Comparison of ENCODE assay signal across 8 cellular contexts in the genomic region with DNA sequence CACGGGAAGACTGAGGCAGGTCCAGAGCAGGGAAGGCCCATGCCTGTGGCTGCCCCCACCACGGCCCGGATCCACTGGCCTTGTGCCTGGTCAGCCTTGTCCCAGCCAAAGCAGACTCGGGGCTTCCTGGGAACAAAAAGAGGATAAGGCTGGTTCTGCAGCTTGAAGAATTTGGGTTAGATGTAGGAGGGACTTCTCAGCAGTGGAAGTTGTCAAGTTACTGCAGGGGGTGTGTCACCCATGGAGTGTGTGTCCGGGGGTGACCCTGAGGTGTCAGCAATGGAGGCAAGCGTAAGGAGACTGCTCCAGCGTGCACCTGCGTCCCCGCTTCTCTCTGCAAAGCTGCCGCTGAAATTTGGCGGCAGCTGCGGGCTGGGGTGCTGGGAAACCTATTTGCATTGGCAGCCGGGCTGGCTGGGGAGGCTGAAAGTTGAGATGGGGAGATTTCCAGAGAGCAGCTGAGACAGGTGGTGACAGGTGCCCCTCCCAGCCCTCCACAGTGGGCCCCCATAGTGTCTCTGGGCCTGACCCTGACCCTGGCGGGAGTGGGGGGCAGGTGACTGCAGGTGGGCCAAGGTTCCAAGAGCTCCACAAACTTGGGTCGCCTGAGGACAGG. TPM values are rescaled to one million over a fixed set of nuclear protein-coding genes. Genes with fewer than 3 reads are reported as not detected.
DNase-seq lines count a peak whose midpoint lies in the region; ATAC-seq and TF ChIP-seq lines count a peak whose summit lies in the region.

No MANE protein-coding gene starts in this region.

- H3K9ac ChIP-seq in neural progenitor cell = no peak overlapping the region

- H3K4me1 Mint-ChIP-seq in Caco-2 (ENCODE audit: low read depth, unreplicated experiment) = peaks cover 9% of the 10 kb centered on the region
- H3K4me1 Mint-ChIP-seq in brain = peaks cover 21% of the 10 kb centered on the region
- peaks cover 17% of the 10 kb centered on the region for H3K4me1 Mint-ChIP-seq in neural progenitor cell
- H3K4me1 Mint-ChIP-seq in activated T-cell treated with anti-CD3 and anti-CD28 coated beads, Interleukin-2, amount 50 U/mL, for 4 hours (ENCODE audit: low read depth) = peaks cover 8% of the 10 kb centered on the region
- H3K4me1 Mint-ChIP-seq in T-helper 2 cell treated with Interferon-gamma antibody and Interleukin-4, amounts not matched to agents 5 μg/mL and 100 μg/mL, for 36 hours (ENCODE audit: low read depth) = peaks cover 3% of the 10 kb centered on the region
- H3K4me1 Mint-ChIP-seq in T-cell = peaks cover 5 to 8% (median 6%) of the 10 kb centered on the region in 3 donors

- H3K27ac ChIP-seq in neural progenitor cell = no peak overlapping the region

- H3K4me2 ChIP-seq in neural progenitor cell = peak overlapping the region; percentile 52

- H2AFZ ChIP-seq in neural progenitor cell (replicated peaks) = no peak overlapping the region

- intact Hi-C loops in Caco-2 (cut with micrococcal nuclease; ENCODE audit: unreplicated experiment) = no loop called here

- H3K9me3 Mint-ChIP-seq in Caco-2 (ENCODE audit: unreplicated experiment) (no peaks in the 10 kb centered on the region), brain (peaks cover 0 to 5% (median 0%) of the 10 kb centered on the region in 5 experiments), neural progenitor cell (no peaks in the 10 kb centered on the region), T-cell (no peaks in the 10 kb centered on the region)
- no peaks in the 10 kb centered on the region for H3K9me3 Mint-ChIP-seq in activated T-cell treated with anti-CD3 and anti-CD28 coated beads, Interleukin-2, amount 50 U/mL, for 4 hours
- no peaks in the 10 kb centered on the region for H3K9me3 Mint-ChIP-seq in T-helper 2 cell treated with Interferon-gamma antibody and Interleukin-4, amounts not matched to agents 5 μg/mL and 100 μg/mL, for 36 hours

- peaks cover 5% of the 10 kb centered on the region; the same call in 1 of the 2 replicates for H3K9me3 ChIP-seq in Caco-2
- no peaks in the 10 kb centered on the region for H3K9me3 ChIP-seq in neural progenitor cell (ENCODE audit: low read depth)

- H3K4me1 ChIP-seq in Caco-2 (peaks cover 29% of the 10 kb centered on the region), neural progenitor cell (peaks cover 12% of the 10 kb centered on the region)

- H3K79me2 ChIP-seq in neural progenitor cell (ENCODE audit: low read depth) = no peaks in the 10 kb centered on the region

- no peak for ATAC-seq in activated T-cell treated with anti-CD3 and anti-CD28 coated beads, Interleukin-2, amount 50 U/mL, for 4 hours
- no peak for ATAC-seq in T-cell (replicated peaks in 1 of 4)

- no peaks in the 10 kb centered on the region for H3F3A ChIP-seq in neural progenitor cell (ENCODE audit: low read depth)

- no peak for DNase-seq in Caco-2
- peak; percentile 75 for DNase-seq in NCI-H1694 (lab: John Stamatoyannopoulos, UW)
- DNase-seq in neural progenitor cell (ENCODE audit: low spot score) = no peak
- no peak for DNase-seq in NCI-H748 treated with DMSO at 0.1 percent for 48 hours (lab: John Stamatoyannopoulos, UW)
- no peak for DNase-seq in activated T-cell treated with anti-CD3 and anti-CD28 coated beads, Interleukin-2, amount 50 U/mL, for 4 hours
- DNase-seq in T-helper 2 cell treated with Interferon-gamma antibody and Interleukin-4, amounts not matched to agents 5 μg/mL and 100 μg/mL, for 36 hours (ENCODE audit: low spot score) = no peak
- no peak for DNase-seq in T-cell

- POLR2A ChIA-PET in Caco-2 (lab: Charles Lee) = no interaction called here
- POLR2A ChIA-PET in T-cell (lab: Charles Lee) = no interaction called here

- CTCF ChIA-PET in Caco-2 (lab: Charles Lee) = interaction anchor here (0.9 kb wide), 1 partner anchor 11 kb away, joined by 6 read pairs; no protein-coding TSS in a partner anchor
- CTCF ChIA-PET in T-cell (lab: Charles Lee) = no interaction called here

- no TSS peak for BruUV-seq in Caco-2 (replicated peaks; lab: Mats Ljungman, UMichigan)

- H3K27me3 ChIP-seq in Caco-2 (replicated peaks; ENCODE audit: control insufficient read depth, insufficient read depth, low read length) (no peaks in the 10 kb centered on the region), neural progenitor cell (peaks cover 16% of the 10 kb centered on the region)

- H4K20me1 ChIP-seq in neural progenitor cell (ENCODE audit: low read depth) = no peaks in the 10 kb centered on the region

- no peak overlapping the region for H3K4me3 Mint-ChIP-seq in Caco-2 (ENCODE audit: unreplicated experiment)
- H3K4me3 Mint-ChIP-seq in brain = peak overlapping the region in 2 of 5 experiments; percentile 9 to 15
- H3K4me3 Mint-ChIP-seq in neural progenitor cell = peak overlapping the region; percentile 67
- H3K4me3 Mint-ChIP-seq in activated T-cell treated with anti-CD3 and anti-CD28 coated beads, Interleukin-2, amount 50 U/mL, for 4 hours = no peak overlapping the region
- no peak overlapping the region for H3K4me3 Mint-ChIP-seq in T-helper 2 cell treated with Interferon-gamma antibody and Interleukin-4, amounts not matched to agents 5 μg/mL and 100 μg/mL, for 36 hours
- H3K4me3 Mint-ChIP-seq in T-cell = no peak overlapping the region

- H3K27me3 Mint-ChIP-seq in Caco-2 (ENCODE audit: insufficient read depth, unreplicated experiment) (no peaks in the 10 kb centered on the region), brain (no peaks in the 10 kb centered on the region), neural progenitor cell (ENCODE audit: insufficient read depth, low read depth) (peaks cover 11% of the 10 kb centered on the region), T-cell (peaks cover 4 to 17% of the 10 kb centered on the region in 2 donors)
- peaks cover 25% of the 10 kb centered on the region for H3K27me3 Mint-ChIP-seq in activated T-cell treated with anti-CD3 and anti-CD28 coated beads, Interleukin-2, amount 50 U/mL, for 4 hours (ENCODE audit: low read depth)
- peaks cover 3% of the 10 kb centered on the region for H3K27me3 Mint-ChIP-seq in T-helper 2 cell treated with Interferon-gamma antibody and Interleukin-4, amounts not matched to agents 5 μg/mL and 100 μg/mL, for 36 hours (ENCODE audit: low read depth)

- H3K27ac Mint-ChIP-seq in Caco-2 (ENCODE audit: unreplicated experiment) (peak overlapping the region; percentile 49), brain (peak overlapping the region; percentile 51 to 78 (median 64)), neural progenitor cell (peak overlapping the region; percentile 57), T-cell (no peak overlapping the region)
- H3K27ac Mint-ChIP-seq in T-helper 2 cell treated with Interferon-gamma antibody and Interleukin-4, amounts not matched to agents 5 μg/mL and 100 μg/mL, for 36 hours = no peak overlapping the region

- H3K36me3 ChIP-seq in Caco-2 (ENCODE audit: control insufficient read depth, insufficient read depth, low read length) (no peaks in the 10 kb centered on the region), neural progenitor cell (no peaks in the 10 kb centered on the region)

- H3K4me3 ChIP-seq in Caco-2 (ENCODE audit: low read depth, low read length) (no peak overlapping the region), neural progenitor cell (no peak overlapping the region)

- H3K36me3 Mint-ChIP-seq in Caco-2 (ENCODE audit: insufficient read depth, unreplicated experiment) (peaks cover 11% of the 10 kb centered on the region), brain (no peaks in the 10 kb centered on the region), neural progenitor cell (no peaks in the 10 kb centered on the region), T-cell (no peaks in the 10 kb centered on the region)
- no peaks in the 10 kb centered on the region for H3K36me3 Mint-ChIP-seq in activated T-cell treated with anti-CD3 and anti-CD28 coated beads, Interleukin-2, amount 50 U/mL, for 4 hours (ENCODE audit: insufficient read depth)
- no peaks in the 10 kb centered on the region for H3K36me3 Mint-ChIP-seq in T-helper 2 cell treated with Interferon-gamma antibody and Interleukin-4, amounts not matched to agents 5 μg/mL and 100 μg/mL, for 36 hours (ENCODE audit: low read depth)

- TF ChIP-seq CTCF in Caco-2 (IDR thresholded peaks at IDR 0.05; ENCODE audit: insufficient read depth in 1 of 2, low read depth in 1 of 2, low read length in 1 of 2, severe bottlenecking in 1 of 2, unreplicated experiment in 1 of 2) (no peak), brain (conservative IDR thresholded peaks at IDR 0.05) (no peak), neural progenitor cell (IDR thresholded peaks at IDR 0.05) (no peak)

RNA-seq across cellular contexts. Expression of a gene that starts 12.5 kb away (rescaled TPM):
- total RNA-seq in Caco-2 (2022) = 7.9 and 8.1 TPM in 2 replicates
- 19.6 TPM for polyA plus RNA-seq in brain (ENCODE audit: insufficient read depth, low read depth, low replicate concordance)
- 5.3 and 14.0 TPM in 2 replicates for total RNA-seq in neural progenitor cell (ENCODE audit: low replicate concordance)
- 10 to 100 TPM in 1 of 3 donors, 1 to 10 TPM in 2; 1.4 to 10.4 (median 6.4) TPM for total RNA-seq in activated T-cell treated with anti-CD3 and anti-CD28 coated beads, Interleukin-2, amount 50 U/mL, for 4 hours
- 1 to 10 TPM in 4 of 5 donors, under 1 TPM in 1; 0.93 to 2.1 (median 1.0) TPM for total RNA-seq in T-cell

RNA-seq across cellular contexts. Expression of a gene that starts 16.3 kb away (rescaled TPM):
- total RNA-seq in Caco-2 (2022) = 6.3 and 6.7 TPM in 2 replicates
- not detected for polyA plus RNA-seq in brain (ENCODE audit: insufficient read depth, low read depth, low replicate concordance)
- total RNA-seq in neural progenitor cell (ENCODE audit: low replicate concordance) = not detected in 2 replicates
- not detected for total RNA-seq in activated T-cell treated with anti-CD3 and anti-CD28 coated beads, Interleukin-2, amount 50 U/mL, for 4 hours
- under 1 TPM in 1 of 5 donors, not detected in 4; 0.25 TPM for total RNA-seq in T-cell

RNA-seq across cellular contexts. Expression of a gene that starts 26.8 kb away (rescaled TPM):
- total RNA-seq in Caco-2 (2022) = not detected in 2 replicates
- not detected for polyA plus RNA-seq in brain (ENCODE audit: insufficient read depth, low read depth, low replicate concordance)
- total RNA-seq in neural progenitor cell (ENCODE audit: low replicate concordance) = not detected in 2 replicates
- total RNA-seq in activated T-cell treated with anti-CD3 and anti-CD28 coated beads, Interleukin-2, amount 50 U/mL, for 4 hours = not detected
- total RNA-seq in T-cell = not detected

RNA-seq across cellular contexts. Expression of a gene that starts 53.4 kb away (rescaled TPM):
- total RNA-seq in Caco-2 (2022) (55.1 and 60.0 TPM in 2 replicates), neural progenitor cell (ENCODE audit: low replicate concordance) (48.2 and 78.7 TPM in 2 replicates), T-cell (10 to 100 TPM in 3 of 5 donors, 1 to 10 TPM in 2; 5.3 to 17.5 (median 11.2) TPM)
- polyA plus RNA-seq in brain (ENCODE audit: insufficient read depth, low read depth, low replicate concordance) = 82.7 TPM
- 1 to 10 TPM; 2.8 to 6.6 (median 5.1) TPM for total RNA-seq in activated T-cell treated with anti-CD3 and anti-CD28 coated beads, Interleukin-2, amount 50 U/mL, for 4 hours

Comparison
In these comparisons a context has a peak if more than half of its experiments do, and no peak if none do; other contexts are left out.
1. H3K27ac Mint-ChIP-seq: peak in Caco-2 (single experiment), brain (5 of 5) and neural progenitor cell (single experiment); none in T-helper 2 cell treated with Interferon-gamma antibody and Interleukin-4, amounts not matched to agents 5 μg/mL and 100 μg/mL, for 36 hours (single experiment) and T-cell (0 of 2).